Comparison of ENCODE assay signal across 1 cellular context in genomic region chr4:6716018-6716911, GRCh38.
TF ChIP-seq lines count a peak whose summit lies in the region.

A gene with protein sequence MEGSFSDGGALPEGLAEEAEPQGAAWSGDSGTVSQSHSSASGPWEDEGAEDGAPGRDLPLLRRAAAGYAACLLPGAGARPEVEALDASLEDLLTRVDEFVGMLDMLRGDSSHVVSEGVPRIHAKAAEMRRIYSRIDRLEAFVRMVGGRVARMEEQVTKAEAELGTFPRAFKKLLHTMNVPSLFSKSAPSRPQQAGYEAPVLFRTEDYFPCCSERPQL (plus strand): TSS chr4:6716174. CDS start chr4:6716210, 36 bp downstream.

TF ChIP-seq in K562, 482 proteins besides CTCF, POLR2A, EP300 and RAD21 (continued from another document and continues in another):
- TF ChIP-seq, protein P1, sequence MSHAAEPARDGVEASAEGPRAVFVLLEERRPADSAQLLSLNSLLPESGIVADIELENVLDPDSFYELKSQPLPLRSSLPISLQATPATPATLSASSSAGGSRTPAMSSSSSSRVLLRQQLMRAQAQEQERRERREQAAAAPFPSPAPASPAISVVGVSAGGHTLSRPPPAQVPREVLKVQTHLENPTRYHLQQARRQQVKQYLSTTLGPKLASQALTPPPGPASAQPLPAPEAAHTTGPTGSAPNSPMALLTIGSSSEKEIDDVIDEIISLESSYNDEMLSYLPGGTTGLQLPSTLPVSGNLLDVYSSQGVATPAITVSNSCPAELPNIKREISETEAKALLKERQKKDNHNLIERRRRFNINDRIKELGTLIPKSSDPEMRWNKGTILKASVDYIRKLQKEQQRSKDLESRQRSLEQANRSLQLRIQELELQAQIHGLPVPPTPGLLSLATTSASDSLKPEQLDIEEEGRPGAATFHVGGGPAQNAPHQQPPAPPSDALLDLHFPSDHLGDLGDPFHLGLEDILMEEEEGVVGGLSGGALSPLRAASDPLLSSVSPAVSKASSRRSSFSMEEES (CRISPR knock-in tag; IDR thresholded peaks at IDR 0.05) = no peak
- TF ChIP-seq CSDE1 (IDR thresholded peaks at IDR 0.05) (no peak), RBM17 (IDR thresholded peaks at IDR 0.05; ENCODE audit: borderline replicate concordance, low read depth, low read length) (no peak), ZNF253 (CRISPR knock-in tag; conservative IDR thresholded peaks at IDR 0.05) (no peak), DIDO1 (tag; IDR thresholded peaks at IDR 0.05; ENCODE audit: low read depth) (no peak; the same call in 1 of the 2 replicates), GTF2B (IDR thresholded peaks at IDR 0.05; ENCODE audit: extremely low read depth, insufficient read length) (no peak), SMARCB1 (IDR thresholded peaks at IDR 0.05; ENCODE audit: insufficient read length, low read depth) (no peak), RBM15 (IDR thresholded peaks at IDR 0.05; ENCODE audit: insufficient read depth, low read length) (no peak), BMI1 (IDR thresholded peaks at IDR 0.05; ENCODE audit: low read length) (no peak), ZNF79 (CRISPR knock-in tag; IDR thresholded peaks at IDR 0.05; ENCODE audit: low read depth) (no peak), CREB3L1 (IDR thresholded peaks at IDR 0.05; ENCODE audit: borderline replicate concordance, low read depth) (peak; percentile 83), ZNF277 (CRISPR knock-in tag; IDR thresholded peaks at IDR 0.05; ENCODE audit: borderline replicate concordance) (no peak), ZNF232 (CRISPR knock-in tag; IDR thresholded peaks at IDR 0.05) (peak; percentile 36; the same call in 1 of the 2 replicates), HDAC8 (tag; IDR thresholded peaks at IDR 0.05) (peak; percentile 86), PTBP1 (IDR thresholded peaks at IDR 0.05; ENCODE audit: low read depth, low read length) (no peak), HDAC2 (IDR thresholded peaks at IDR 0.05) (no peak), SIX5 (IDR thresholded peaks at IDR 0.05; ENCODE audit: borderline replicate concordance in 1 of 2, insufficient read depth in 1 of 2, low read depth in 1 of 2, low read length in 2 of 2) (no peak), KLF16 (IDR thresholded peaks at IDR 0.05) (no peak), ZNF655 (CRISPR knock-in tag; IDR thresholded peaks at IDR 0.05) (no peak), RBFOX2 (IDR thresholded peaks at IDR 0.05; ENCODE audit: low read depth, low read length) (peak; percentile 94), MTA1 (IDR thresholded peaks at IDR 0.05; ENCODE audit: borderline replicate concordance) (no peak), ELF2 (CRISPR knock-in tag; IDR thresholded peaks at IDR 0.05) (peak; percentile 87; the same call in 1 of the 2 replicates), HOMEZ (CRISPR knock-in tag; IDR thresholded peaks at IDR 0.05) (no peak), HMG20A (CRISPR knock-in tag; conservative IDR thresholded peaks at IDR 0.05) (no peak), SREBF2 (CRISPR knock-in tag; IDR thresholded peaks at IDR 0.05) (no peak), ZNF584 (CRISPR knock-in tag; IDR thresholded peaks at IDR 0.05; ENCODE audit: low read depth) (peak; percentile 73; the same call in 1 of the 2 replicates), MYNN (IDR thresholded peaks at IDR 0.05) (no peak), MYNN (CRISPR knock-in tag; IDR thresholded peaks at IDR 0.05) (no peak), GABPB2 (CRISPR knock-in tag; conservative IDR thresholded peaks at IDR 0.05) (no peak), SRSF7 (optimal IDR thresholded peaks at IDR 0.05; ENCODE audit: low read depth, low read length) (peak; percentile 36), JUND (IDR thresholded peaks at IDR 0.05; ENCODE audit: borderline replicate concordance, low read depth, low read length) (0 out of 2 replicates have a peak, but pooled peaks have one; percentile 17), JUND (tag; IDR thresholded peaks at IDR 0.05; ENCODE audit: borderline replicate concordance, low read depth, low read length) (no peak; the same call in 2 of the 3 replicates)
- TF ChIP-seq, protein P2, sequence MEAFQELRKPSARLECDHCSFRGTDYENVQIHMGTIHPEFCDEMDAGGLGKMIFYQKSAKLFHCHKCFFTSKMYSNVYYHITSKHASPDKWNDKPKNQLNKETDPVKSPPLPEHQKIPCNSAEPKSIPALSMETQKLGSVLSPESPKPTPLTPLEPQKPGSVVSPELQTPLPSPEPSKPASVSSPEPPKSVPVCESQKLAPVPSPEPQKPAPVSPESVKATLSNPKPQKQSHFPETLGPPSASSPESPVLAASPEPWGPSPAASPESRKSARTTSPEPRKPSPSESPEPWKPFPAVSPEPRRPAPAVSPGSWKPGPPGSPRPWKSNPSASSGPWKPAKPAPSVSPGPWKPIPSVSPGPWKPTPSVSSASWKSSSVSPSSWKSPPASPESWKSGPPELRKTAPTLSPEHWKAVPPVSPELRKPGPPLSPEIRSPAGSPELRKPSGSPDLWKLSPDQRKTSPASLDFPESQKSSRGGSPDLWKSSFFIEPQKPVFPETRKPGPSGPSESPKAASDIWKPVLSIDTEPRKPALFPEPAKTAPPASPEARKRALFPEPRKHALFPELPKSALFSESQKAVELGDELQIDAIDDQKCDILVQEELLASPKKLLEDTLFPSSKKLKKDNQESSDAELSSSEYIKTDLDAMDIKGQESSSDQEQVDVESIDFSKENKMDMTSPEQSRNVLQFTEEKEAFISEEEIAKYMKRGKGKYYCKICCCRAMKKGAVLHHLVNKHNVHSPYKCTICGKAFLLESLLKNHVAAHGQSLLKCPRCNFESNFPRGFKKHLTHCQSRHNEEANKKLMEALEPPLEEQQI (IDR thresholded peaks at IDR 0.05) = no peak
- TF ChIP-seq, protein P3, sequence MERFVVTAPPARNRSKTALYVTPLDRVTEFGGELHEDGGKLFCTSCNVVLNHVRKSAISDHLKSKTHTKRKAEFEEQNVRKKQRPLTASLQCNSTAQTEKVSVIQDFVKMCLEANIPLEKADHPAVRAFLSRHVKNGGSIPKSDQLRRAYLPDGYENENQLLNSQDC (CRISPR knock-in tag; IDR thresholded peaks at IDR 0.05) = no peak
- TF ChIP-seq, protein P4, sequence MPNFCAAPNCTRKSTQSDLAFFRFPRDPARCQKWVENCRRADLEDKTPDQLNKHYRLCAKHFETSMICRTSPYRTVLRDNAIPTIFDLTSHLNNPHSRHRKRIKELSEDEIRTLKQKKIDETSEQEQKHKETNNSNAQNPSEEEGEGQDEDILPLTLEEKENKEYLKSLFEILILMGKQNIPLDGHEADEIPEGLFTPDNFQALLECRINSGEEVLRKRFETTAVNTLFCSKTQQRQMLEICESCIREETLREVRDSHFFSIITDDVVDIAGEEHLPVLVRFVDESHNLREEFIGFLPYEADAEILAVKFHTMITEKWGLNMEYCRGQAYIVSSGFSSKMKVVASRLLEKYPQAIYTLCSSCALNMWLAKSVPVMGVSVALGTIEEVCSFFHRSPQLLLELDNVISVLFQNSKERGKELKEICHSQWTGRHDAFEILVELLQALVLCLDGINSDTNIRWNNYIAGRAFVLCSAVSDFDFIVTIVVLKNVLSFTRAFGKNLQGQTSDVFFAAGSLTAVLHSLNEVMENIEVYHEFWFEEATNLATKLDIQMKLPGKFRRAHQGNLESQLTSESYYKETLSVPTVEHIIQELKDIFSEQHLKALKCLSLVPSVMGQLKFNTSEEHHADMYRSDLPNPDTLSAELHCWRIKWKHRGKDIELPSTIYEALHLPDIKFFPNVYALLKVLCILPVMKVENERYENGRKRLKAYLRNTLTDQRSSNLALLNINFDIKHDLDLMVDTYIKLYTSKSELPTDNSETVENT (CRISPR knock-in tag; IDR thresholded peaks at IDR 0.05) = peak; percentile 93
- TF ChIP-seq, protein P5, sequence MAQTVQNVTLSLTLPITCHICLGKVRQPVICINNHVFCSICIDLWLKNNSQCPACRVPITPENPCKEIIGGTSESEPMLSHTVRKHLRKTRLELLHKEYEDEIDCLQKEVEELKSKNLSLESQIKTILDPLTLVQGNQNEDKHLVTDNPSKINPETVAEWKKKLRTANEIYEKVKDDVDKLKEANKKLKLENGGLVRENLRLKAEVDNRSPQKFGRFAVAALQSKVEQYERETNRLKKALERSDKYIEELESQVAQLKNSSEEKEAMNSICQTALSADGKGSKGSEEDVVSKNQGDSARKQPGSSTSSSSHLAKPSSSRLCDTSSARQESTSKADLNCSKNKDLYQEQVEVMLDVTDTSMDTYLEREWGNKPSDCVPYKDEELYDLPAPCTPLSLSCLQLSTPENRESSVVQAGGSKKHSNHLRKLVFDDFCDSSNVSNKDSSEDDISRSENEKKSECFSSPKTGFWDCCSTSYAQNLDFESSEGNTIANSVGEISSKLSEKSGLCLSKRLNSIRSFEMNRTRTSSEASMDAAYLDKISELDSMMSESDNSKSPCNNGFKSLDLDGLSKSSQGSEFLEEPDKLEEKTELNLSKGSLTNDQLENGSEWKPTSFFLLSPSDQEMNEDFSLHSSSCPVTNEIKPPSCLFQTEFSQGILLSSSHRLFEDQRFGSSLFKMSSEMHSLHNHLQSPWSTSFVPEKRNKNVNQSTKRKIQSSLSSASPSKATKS (CRISPR knock-in tag; IDR thresholded peaks at IDR 0.05) = no peak
- TF ChIP-seq, protein P6, sequence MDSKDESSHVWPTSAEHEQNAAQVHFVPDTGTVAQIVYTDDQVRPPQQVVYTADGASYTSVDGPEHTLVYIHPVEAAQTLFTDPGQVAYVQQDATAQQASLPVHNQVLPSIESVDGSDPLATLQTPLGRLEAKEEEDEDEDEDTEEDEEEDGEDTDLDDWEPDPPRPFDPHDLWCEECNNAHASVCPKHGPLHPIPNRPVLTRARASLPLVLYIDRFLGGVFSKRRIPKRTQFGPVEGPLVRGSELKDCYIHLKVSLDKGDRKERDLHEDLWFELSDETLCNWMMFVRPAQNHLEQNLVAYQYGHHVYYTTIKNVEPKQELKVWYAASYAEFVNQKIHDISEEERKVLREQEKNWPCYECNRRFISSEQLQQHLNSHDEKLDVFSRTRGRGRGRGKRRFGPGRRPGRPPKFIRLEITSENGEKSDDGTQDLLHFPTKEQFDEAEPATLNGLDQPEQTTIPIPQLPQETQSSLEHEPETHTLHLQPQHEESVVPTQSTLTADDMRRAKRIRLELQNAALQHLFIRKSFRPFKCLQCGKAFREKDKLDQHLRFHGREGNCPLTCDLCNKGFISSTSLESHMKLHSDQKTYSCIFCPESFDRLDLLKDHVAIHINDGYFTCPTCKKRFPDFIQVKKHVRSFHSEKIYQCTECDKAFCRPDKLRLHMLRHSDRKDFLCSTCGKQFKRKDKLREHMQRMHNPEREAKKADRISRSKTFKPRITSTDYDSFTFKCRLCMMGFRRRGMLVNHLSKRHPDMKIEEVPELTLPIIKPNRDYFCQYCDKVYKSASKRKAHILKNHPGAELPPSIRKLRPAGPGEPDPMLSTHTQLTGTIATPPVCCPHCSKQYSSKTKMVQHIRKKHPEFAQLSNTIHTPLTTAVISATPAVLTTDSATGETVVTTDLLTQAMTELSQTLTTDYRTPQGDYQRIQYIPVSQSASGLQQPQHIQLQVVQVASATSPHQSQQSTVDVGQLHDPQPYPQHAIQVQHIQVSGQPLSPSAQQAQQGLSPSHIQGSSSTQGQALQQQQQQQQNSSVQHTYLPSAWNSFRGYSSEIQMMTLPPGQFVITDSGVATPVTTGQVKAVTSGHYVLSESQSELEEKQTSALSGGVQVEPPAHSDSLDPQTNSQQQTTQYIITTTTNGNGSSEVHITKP (IDR thresholded peaks at IDR 0.05; ENCODE audit: partially characterized antibody) = no peak
